Comparison of ENCODE assay signal across 16 cellular contexts in the genomic region with DNA sequence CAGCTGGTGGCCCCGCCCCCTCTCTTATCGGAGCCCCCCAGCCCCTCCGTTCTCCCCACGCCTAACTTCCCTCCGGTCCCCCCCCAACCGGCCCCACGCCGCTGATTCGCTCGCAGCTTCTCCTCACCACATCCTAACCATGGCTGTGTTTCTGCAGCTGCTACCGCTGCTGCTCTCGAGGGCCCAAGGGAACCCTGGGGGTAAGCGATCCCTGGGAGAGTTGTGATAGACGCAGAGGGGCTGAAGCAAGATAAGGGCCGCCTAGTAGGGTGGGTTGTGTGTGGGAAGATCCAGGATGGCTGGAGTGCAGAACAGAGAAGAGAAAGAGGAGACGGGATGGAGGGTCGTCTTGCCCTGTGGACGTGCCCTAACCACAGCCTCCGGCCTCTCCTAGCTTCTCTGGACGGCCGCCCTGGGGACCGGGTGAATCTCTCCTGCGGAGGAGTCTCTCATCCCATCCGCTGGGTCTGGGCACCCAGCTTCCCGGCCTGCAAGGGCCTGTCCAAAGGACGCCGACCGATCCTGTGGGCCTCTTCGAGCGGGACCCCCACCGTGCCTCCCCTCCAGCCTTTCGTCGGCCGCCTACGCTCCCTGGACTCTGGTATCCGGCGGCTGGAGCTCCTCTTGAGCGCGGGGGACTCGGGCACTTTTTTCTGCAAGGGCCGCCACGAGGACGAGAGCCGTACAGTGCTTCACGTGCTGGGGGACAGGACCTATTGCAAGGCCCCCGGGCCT. TPM values are rescaled to one million over a fixed set of nuclear protein-coding genes. Genes with fewer than 3 reads are reported as not detected.
A peak's percentile ranks its signal among the peaks of the same experiment; 100 is the strongest.
DNase-seq lines count a peak whose midpoint lies in the region; ATAC-seq and TF ChIP-seq lines count a peak whose summit lies in the region.
"Had no signal": no experiment of that assay in that cellular context is flagged by ENCODE, and none has a peak within 500 bp of the region (broad histone marks: within the 10 kb centered on the region; RNA-seq: fewer than 3 reads in every experiment).

TSS of gene MPIG6B (plus strand) at position 129 of the 735 bp plus-strand sequence. CDS start at position 140, 11 bp downstream.

- H3K27ac ChIP-seq in GM23338 (ENCODE audit: low read depth) = no peak within 1 kb of the TSS
- H3K27ac ChIP-seq: brain microvascular endothelial cell, WERI-Rb-1 had no signal

- TF ChIP-seq CTCF in BE2C (IDR thresholded peaks at IDR 0.05; ENCODE audit: low read depth, low read length) (no peak), GM23338 (conservative IDR thresholded peaks at IDR 0.05; ENCODE audit: low read depth in 2 of 2) (no peak), WTC11 (IDR thresholded peaks at IDR 0.05) (no peak), osteocyte (IDR thresholded peaks at IDR 0.05) (no peak)

- H3K27me3 Mint-ChIP-seq in GM23338 (ENCODE audit: insufficient read depth, low read depth, poor library complexity) = peaks cover 20% of the 10 kb centered on the region
- H3K27me3 Mint-ChIP-seq in WTC11 (ENCODE audit: low read depth) = peaks cover 4% of the 10 kb centered on the region; the same call in 1 of the 2 replicates
- H3K27me3 Mint-ChIP-seq in naive thymus-derived CD8-positive, alpha-beta T cell = no peaks in the 10 kb centered on the region
- peaks cover 4% of the 10 kb centered on the region for H3K27me3 Mint-ChIP-seq in activated CD4-positive, alpha-beta memory T cell treated with anti-CD3 and anti-CD28 coated beads, Interleukin-2, amount 10 ng/mL, durations not matched to agents 7 days and 5 days
- no peaks in the 10 kb centered on the region for H3K27me3 Mint-ChIP-seq in osteocyte (ENCODE audit: unreplicated experiment)

- no peak within 1 kb of the TSS for H3K4me2 ChIP-seq in GM23338

- peaks cover 8% of the 10 kb centered on the region for H3K4me1 Mint-ChIP-seq in GM23338
- peaks cover 7% of the 10 kb centered on the region for H3K4me1 Mint-ChIP-seq in WTC11
- peaks cover 18 to 43% (median 40%) of the 10 kb centered on the region in 4 donors for H3K4me1 Mint-ChIP-seq in naive thymus-derived CD8-positive, alpha-beta T cell
- peaks cover 36% of the 10 kb centered on the region for H3K4me1 Mint-ChIP-seq in activated CD4-positive, alpha-beta memory T cell treated with anti-CD3 and anti-CD28 coated beads, Interleukin-2, amount 10 ng/mL, durations not matched to agents 7 days and 5 days
- peaks cover 3% of the 10 kb centered on the region for H3K4me1 Mint-ChIP-seq in osteocyte (ENCODE audit: unreplicated experiment)

- no peaks in the 10 kb centered on the region for H3K79me2 ChIP-seq in GM23338 (replicated peaks; ENCODE audit: insufficient read depth)

- ATAC-seq in GM23338 = no peak; the same call in 1 of the 3 replicates
- no peak; the same call in 1 of the 2 replicates for ATAC-seq in WTC11
- peak; percentile 66 to 67 for ATAC-seq in naive thymus-derived CD8-positive, alpha-beta T cell
- ATAC-seq: Panc1 had no signal

- H2AFZ ChIP-seq in GM23338 = no peak within 1 kb of the TSS

- H3K4me3 ChIP-seq in BE2C (ENCODE audit: low read depth, low read length) = no peak within 1 kb of the TSS
- no peak within 1 kb of the TSS for H3K4me3 ChIP-seq in GM23338
- H3K4me3 ChIP-seq: esophagus squamous epithelium had no signal

- no peaks in the 10 kb centered on the region for H3K36me3 ChIP-seq in BE2C
- no peaks in the 10 kb centered on the region for H3K36me3 ChIP-seq in GM23338 (ENCODE audit: insufficient read depth)

- peaks cover 22% of the 10 kb centered on the region for H3K36me3 Mint-ChIP-seq in GM23338 (ENCODE audit: low read depth)
- peaks cover 9% of the 10 kb centered on the region for H3K36me3 Mint-ChIP-seq in WTC11
- H3K36me3 Mint-ChIP-seq in naive thymus-derived CD8-positive, alpha-beta T cell = no peaks in the 10 kb centered on the region
- H3K36me3 Mint-ChIP-seq in activated CD4-positive, alpha-beta memory T cell treated with anti-CD3 and anti-CD28 coated beads, Interleukin-2, amount 10 ng/mL, durations not matched to agents 7 days and 5 days (ENCODE audit: low read depth) = peaks cover 27% of the 10 kb centered on the region
- H3K36me3 Mint-ChIP-seq in osteocyte (ENCODE audit: unreplicated experiment) = peaks cover 22% of the 10 kb centered on the region

- H3K27ac Mint-ChIP-seq in GM23338 = no peak within 1 kb of the TSS
- H3K27ac Mint-ChIP-seq in WTC11 = 0 out of 2 replicates have a peak within 1 kb of the TSS, but pooled peaks have one; percentile 42
- H3K27ac Mint-ChIP-seq in naive thymus-derived CD8-positive, alpha-beta T cell = peak within 1 kb of the TSS in 9 of 10 donors; percentile 40 to 92 (median 68)
- H3K27ac Mint-ChIP-seq in activated CD4-positive, alpha-beta memory T cell treated with anti-CD3 and anti-CD28 coated beads, Interleukin-2, amount 10 ng/mL, durations not matched to agents 7 days and 5 days = no peak within 1 kb of the TSS
- H3K27ac Mint-ChIP-seq in osteocyte (ENCODE audit: unreplicated experiment) = no peak within 1 kb of the TSS

- H3K4me1 ChIP-seq in BE2C (no peaks in the 10 kb centered on the region; the same call in 1 of the 2 replicates), GM23338 (ENCODE audit: insufficient read depth) (peaks cover 5% of the 10 kb centered on the region)

- peak; percentile 36 for DNase-seq in BE2C
- DNase-seq in GM23338 (ENCODE audit: low spot score) = peak; percentile 29
- no peak for DNase-seq in WTC11 (ENCODE audit: low spot score)
- peak in 1 of 10 donors; percentile 30 for DNase-seq in naive thymus-derived CD8-positive, alpha-beta T cell
- no peak for DNase-seq in activated CD4-positive, alpha-beta memory T cell treated with anti-CD3 and anti-CD28 coated beads, Interleukin-2, amount 10 ng/mL, durations not matched to agents 7 days and 5 days
- DNase-seq in NOMO-1 treated with DMSO at 0.1 percent for 48 hours (lab: John Stamatoyannopoulos, UW; ENCODE audit: unreplicated experiment) = no peak
- no peak for DNase-seq in osteocyte (ENCODE audit: extremely low spot score, unreplicated experiment)
- DNase-seq: brain microvascular endothelial cell; DMS 273 treated with DMSO at 0.1 percent for 48 hours; esophagus squamous epithelium; midbrain; NCI-H2029; NCI-H526 treated with DMSO at 0.1 percent for 48 hours; stimulated activated CD4-positive, alpha-beta T cell treated with anti-CD3 and anti-CD28 coated beads, Interleukin-12 subunit alpha, Interleukin-12 subunit beta, amount 100 ng/mL, for 4 hours had no signal

- no peaks in the 10 kb centered on the region; the same call in 2 of the 3 replicates for H3K9me3 Mint-ChIP-seq in GM23338
- no peaks in the 10 kb centered on the region for H3K9me3 Mint-ChIP-seq in WTC11
- no peaks in the 10 kb centered on the region for H3K9me3 Mint-ChIP-seq in naive thymus-derived CD8-positive, alpha-beta T cell
- no peaks in the 10 kb centered on the region for H3K9me3 Mint-ChIP-seq in activated CD4-positive, alpha-beta memory T cell treated with anti-CD3 and anti-CD28 coated beads, Interleukin-2, amount 10 ng/mL, durations not matched to agents 7 days and 5 days
- H3K9me3 Mint-ChIP-seq in osteocyte (ENCODE audit: unreplicated experiment) = no peaks in the 10 kb centered on the region

- CTCF ChIA-PET in WTC11 (lab: Charles Lee) = interaction anchor here (0.6 to 3.0 kb wide), 6 partner anchors 13 to 72 kb away, joined by 3 to 16 read pairs (median 3); partner anchors contain the start of genes ABHD16A, CLIC1 and VARS1
- CTCF ChIA-PET in activated CD4-positive, alpha-beta memory T cell treated with anti-CD3 and anti-CD28 coated beads, Interleukin-2, amount 10 ng/mL, durations not matched to agents 7 days and 5 days (lab: Charles Lee) = interaction anchor here (0.9 kb wide), 1 partner anchor 9 kb away, joined by 3 read pairs; no protein-coding TSS in a partner anchor

- POLR2A ChIA-PET in WTC11 (lab: Charles Lee) = no interaction called here
- POLR2A ChIA-PET in naive thymus-derived CD8-positive, alpha-beta T cell (lab: Charles Lee) = interaction anchor here (0.6 to 2.1 kb wide), 8 partner anchors 8 to 220 kb away, joined by 3 to 7 read pairs (median 4); partner anchors contain the start of genes ABHD16A and LY6G6D
- POLR2A ChIA-PET in activated CD4-positive, alpha-beta memory T cell treated with anti-CD3 and anti-CD28 coated beads, Interleukin-2, amount 10 ng/mL, durations not matched to agents 7 days and 5 days (lab: Charles Lee) = interaction anchor here (0.8 to 5.5 kb wide), 3 partner anchors 13 to 99 kb away, joined by 3 to 58 read pairs (median 4); partner anchors contain the start of gene CLIC1

- H4K20me1 ChIP-seq in GM23338 (replicated peaks; ENCODE audit: insufficient read depth) = no peaks in the 10 kb centered on the region

- H3K27me3 ChIP-seq in BE2C = no peaks in the 10 kb centered on the region
- peaks cover 2% of the 10 kb centered on the region; the same call in 1 of the 2 replicates for H3K27me3 ChIP-seq in GM23338 (ENCODE audit: insufficient read depth)
- H3K27me3 ChIP-seq: brain microvascular endothelial cell, esophagus squamous epithelium had no signal

- no peaks in the 10 kb centered on the region for H3K9me2 ChIP-seq in GM23338 (ENCODE audit: insufficient read depth)

- H3K9me3 ChIP-seq in BE2C = no peaks in the 10 kb centered on the region
- H3K9me3 ChIP-seq: esophagus squamous epithelium had no signal

- no peaks in the 10 kb centered on the region for H3F3A ChIP-seq in GM23338 (replicated peaks; ENCODE audit: low read depth)

- H3K4me3 Mint-ChIP-seq in GM23338 = no peak within 1 kb of the TSS
- no peak within 1 kb of the TSS for H3K4me3 Mint-ChIP-seq in WTC11
- H3K4me3 Mint-ChIP-seq in naive thymus-derived CD8-positive, alpha-beta T cell = peak within 1 kb of the TSS in 8 of 10 donors; percentile 47 to 73 (median 52)
- no peak within 1 kb of the TSS for H3K4me3 Mint-ChIP-seq in activated CD4-positive, alpha-beta memory T cell treated with anti-CD3 and anti-CD28 coated beads, Interleukin-2, amount 10 ng/mL, durations not matched to agents 7 days and 5 days
- H3K4me3 Mint-ChIP-seq in osteocyte (ENCODE audit: unreplicated experiment) = no peak within 1 kb of the TSS

TF ChIP-seq in GM23338, 12 proteins besides CTCF, POLR2A, EP300 and RAD21 (continues in another document):
- no peak for TF ChIP-seq ZNF114 (CRISPR knock-in tag; IDR thresholded peaks at IDR 0.05)

TF ChIP-seq in WTC11, 78 proteins besides CTCF, POLR2A, EP300 and RAD21 (continues in another document):
- TF ChIP-seq, protein P1, sequence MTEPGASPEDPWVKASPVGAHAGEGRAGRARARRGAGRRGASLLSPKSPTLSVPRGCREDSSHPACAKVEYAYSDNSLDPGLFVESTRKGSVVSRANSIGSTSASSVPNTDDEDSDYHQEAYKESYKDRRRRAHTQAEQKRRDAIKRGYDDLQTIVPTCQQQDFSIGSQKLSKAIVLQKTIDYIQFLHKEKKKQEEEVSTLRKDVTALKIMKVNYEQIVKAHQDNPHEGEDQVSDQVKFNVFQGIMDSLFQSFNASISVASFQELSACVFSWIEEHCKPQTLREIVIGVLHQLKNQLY (CRISPR knock-in tag; IDR thresholded peaks at IDR 0.05) = no peak

RNA-seq across cellular contexts. Expression of gene MPIG6B, which starts in this region (rescaled TPM):
- not detected for polyA plus RNA-seq in BE2C (2012; ENCODE audit: insufficient read depth, insufficient read length, low read depth)
- total RNA-seq in GM23338 (2014; rRNA removed; shearing (Covaris generic)) = not detected in 2 replicates
- polyA plus RNA-seq in GM23338 (2016; fragmentation: Nextera tagmentation; extraction: Ambion mirVana) = 0.12 and 0.13 TPM in 2 replicates
- total RNA-seq in WTC11 (2021) (0.09 to 0.11 TPM (median 0.11 TPM) in 3 replicates), osteocyte (not detected in 2 replicates)
- 1 to 10 TPM; 1.4 to 1.9 TPM for total RNA-seq in naive thymus-derived CD8-positive, alpha-beta T cell
- polyA plus RNA-seq in naive thymus-derived CD8-positive, alpha-beta T cell = 1 to 10 TPM; 1.2 to 4.9 (median 1.3) TPM
- total RNA-seq in activated CD4-positive, alpha-beta memory T cell treated with anti-CD3 and anti-CD28 coated beads, Interleukin-2, amount 10 ng/mL, durations not matched to agents 7 days and 5 days = not detected

Comparison
In these comparisons a context has a peak if more than half of its experiments do, and no peak if none do; other contexts are left out.
1. Peak in DNase-seq in GM23338; RNA of the gene not detected or under 1 TPM.
2. ATAC-seq: peak in naive thymus-derived CD8-positive, alpha-beta T cell (2 of 2); none in GM23338 (single experiment) and WTC11 (single experiment).
3. H3K27ac Mint-ChIP-seq: peak in WTC11 (single experiment) and naive thymus-derived CD8-positive, alpha-beta T cell (9 of 10); none in GM23338 (single experiment), activated CD4-positive, alpha-beta memory T cell treated with anti-CD3 and anti-CD28 coated beads, Interleukin-2, amount 10 ng/mL, durations not matched to agents 7 days and 5 days (single experiment) and osteocyte (single experiment).
4. H3K4me3 Mint-ChIP-seq: peak in naive thymus-derived CD8-positive, alpha-beta T cell (8 of 10); none in GM23338 (single experiment), WTC11 (single experiment), activated CD4-positive, alpha-beta memory T cell treated with anti-CD3 and anti-CD28 coated beads, Interleukin-2, amount 10 ng/mL, durations not matched to agents 7 days and 5 days (single experiment) and osteocyte (single experiment).